ENCODE assay signal across 2 cellular contexts in genomic region chr19:44746946-44747738, GRCh38.
TF ChIP-seq lines count a peak whose summit lies in the region.

No MANE protein-coding gene starts in this region.

TF ChIP-seq in A549, 52 proteins besides CTCF, POLR2A, EP300 and RAD21 (continues in another document):
- TF ChIP-seq PBX3 (IDR thresholded peaks at IDR 0.05): peak; percentile 43
- TF ChIP-seq USF2 (IDR thresholded peaks at IDR 0.05): no peak
- peak; percentile 45 for TF ChIP-seq FOSL2 (IDR thresholded peaks at IDR 0.05)
- TF ChIP-seq FOSL2 (CRISPR knock-in tag; IDR thresholded peaks at IDR 0.05): peak; percentile 91
- no peak for TF ChIP-seq HMGXB4 (CRISPR knock-in tag; IDR thresholded peaks at IDR 0.05; ENCODE audit: borderline replicate concordance)
- TF ChIP-seq POLR2AphosphoS2 (conservative IDR thresholded peaks at IDR 0.05; ENCODE audit: low read length): no peak
- TF ChIP-seq ESRRA (IDR thresholded peaks at IDR 0.05; ENCODE audit: borderline replicate concordance, low read length): peak; percentile 95
- TF ChIP-seq HOXB5 (CRISPR knock-in tag; IDR thresholded peaks at IDR 0.05): 0 out of 2 replicates have a peak, but pooled peaks have one; percentile 66
- TF ChIP-seq FOSB (CRISPR knock-in tag; IDR thresholded peaks at IDR 0.05): peak; percentile 54; the same call in 1 of the 2 replicates
- no peak for TF ChIP-seq EHMT2 (IDR thresholded peaks at IDR 0.05; ENCODE audit: low read depth)
- peak; percentile 86 for TF ChIP-seq HOXA7 (CRISPR knock-in tag; IDR thresholded peaks at IDR 0.05)
- TF ChIP-seq CHD4 (IDR thresholded peaks at IDR 0.05; ENCODE audit: borderline replicate concordance): peak; percentile 96
- no peak for TF ChIP-seq NR3C1 (IDR thresholded peaks at IDR 0.05)
- no peak for TF ChIP-seq NPAS2 (CRISPR knock-in tag; IDR thresholded peaks at IDR 0.05; ENCODE audit: borderline replicate concordance)
- TF ChIP-seq EHF (CRISPR knock-in tag; IDR thresholded peaks at IDR 0.05): peak; percentile 82
- peak; percentile 90 for TF ChIP-seq HOXB13 (CRISPR knock-in tag; IDR thresholded peaks at IDR 0.05; ENCODE audit: low read depth)
- TF ChIP-seq, protein P1, sequence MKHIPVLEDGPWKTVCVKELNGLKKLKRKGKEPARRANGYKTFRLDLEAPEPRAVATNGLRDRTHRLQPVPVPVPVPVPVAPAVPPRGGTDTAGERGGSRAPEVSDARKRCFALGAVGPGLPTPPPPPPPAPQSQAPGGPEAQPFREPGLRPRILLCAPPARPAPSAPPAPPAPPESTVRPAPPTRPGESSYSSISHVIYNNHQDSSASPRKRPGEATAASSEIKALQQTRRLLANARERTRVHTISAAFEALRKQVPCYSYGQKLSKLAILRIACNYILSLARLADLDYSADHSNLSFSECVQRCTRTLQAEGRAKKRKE (CRISPR knock-in tag; IDR thresholded peaks at IDR 0.05; ENCODE audit: low read depth): peak; percentile 75; the same call in 1 of the 2 replicates
- no peak; the same call in none of the 2 replicates for TF ChIP-seq KDM1A (IDR thresholded peaks at IDR 0.05; ENCODE audit: low read depth)
- peak; percentile 90 for TF ChIP-seq HDAC2 (IDR thresholded peaks at IDR 0.05)
- no peak for TF ChIP-seq CBX8 (IDR thresholded peaks at IDR 0.05)
- TF ChIP-seq, protein P2, sequence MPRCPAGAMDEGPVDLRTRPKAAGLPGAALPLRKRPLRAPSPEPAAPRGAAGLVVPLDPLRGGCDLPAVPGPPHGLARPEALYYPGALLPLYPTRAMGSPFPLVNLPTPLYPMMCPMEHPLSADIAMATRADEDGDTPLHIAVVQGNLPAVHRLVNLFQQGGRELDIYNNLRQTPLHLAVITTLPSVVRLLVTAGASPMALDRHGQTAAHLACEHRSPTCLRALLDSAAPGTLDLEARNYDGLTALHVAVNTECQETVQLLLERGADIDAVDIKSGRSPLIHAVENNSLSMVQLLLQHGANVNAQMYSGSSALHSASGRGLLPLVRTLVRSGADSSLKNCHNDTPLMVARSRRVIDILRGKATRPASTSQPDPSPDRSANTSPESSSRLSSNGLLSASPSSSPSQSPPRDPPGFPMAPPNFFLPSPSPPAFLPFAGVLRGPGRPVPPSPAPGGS (IDR thresholded peaks at IDR 0.05): peak; percentile 88; the same call in 2 of the 3 replicates
- TF ChIP-seq, protein P3, sequence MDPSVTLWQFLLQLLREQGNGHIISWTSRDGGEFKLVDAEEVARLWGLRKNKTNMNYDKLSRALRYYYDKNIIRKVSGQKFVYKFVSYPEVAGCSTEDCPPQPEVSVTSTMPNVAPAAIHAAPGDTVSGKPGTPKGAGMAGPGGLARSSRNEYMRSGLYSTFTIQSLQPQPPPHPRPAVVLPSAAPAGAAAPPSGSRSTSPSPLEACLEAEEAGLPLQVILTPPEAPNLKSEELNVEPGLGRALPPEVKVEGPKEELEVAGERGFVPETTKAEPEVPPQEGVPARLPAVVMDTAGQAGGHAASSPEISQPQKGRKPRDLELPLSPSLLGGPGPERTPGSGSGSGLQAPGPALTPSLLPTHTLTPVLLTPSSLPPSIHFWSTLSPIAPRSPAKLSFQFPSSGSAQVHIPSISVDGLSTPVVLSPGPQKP (IDR thresholded peaks at IDR 0.05; ENCODE audit: low read depth, low read length): no peak
- peak; percentile 75 for TF ChIP-seq GATA3 (IDR thresholded peaks at IDR 0.05; ENCODE audit: borderline replicate concordance)
- TF ChIP-seq MAFK (IDR thresholded peaks at IDR 0.05; ENCODE audit: partially characterized antibody): peak; percentile 18
- TF ChIP-seq RARB (CRISPR knock-in tag; IDR thresholded peaks at IDR 0.05): peak; percentile 65; the same call in 1 of the 2 replicates
- peak; percentile 78; the same call in 1 of the 2 replicates for TF ChIP-seq MAX (IDR thresholded peaks at IDR 0.05)
- peak; percentile 67 to 73; a peak in 3 of 5 replicates for TF ChIP-seq JUN (IDR thresholded peaks at IDR 0.05)
- no peak; the same call in 1 of the 2 replicates for TF ChIP-seq MYC (IDR thresholded peaks at IDR 0.05; ENCODE audit: borderline replicate concordance, low read length)
- no peak for TF ChIP-seq CEBPB (IDR thresholded peaks at IDR 0.05)
- TF ChIP-seq FOXS1 (CRISPR knock-in tag; IDR thresholded peaks at IDR 0.05): no peak

TF ChIP-seq in SK-N-SH, 30 proteins besides CTCF, POLR2A, EP300 and RAD21 (continued from another document):
- TF ChIP-seq, protein P4, sequence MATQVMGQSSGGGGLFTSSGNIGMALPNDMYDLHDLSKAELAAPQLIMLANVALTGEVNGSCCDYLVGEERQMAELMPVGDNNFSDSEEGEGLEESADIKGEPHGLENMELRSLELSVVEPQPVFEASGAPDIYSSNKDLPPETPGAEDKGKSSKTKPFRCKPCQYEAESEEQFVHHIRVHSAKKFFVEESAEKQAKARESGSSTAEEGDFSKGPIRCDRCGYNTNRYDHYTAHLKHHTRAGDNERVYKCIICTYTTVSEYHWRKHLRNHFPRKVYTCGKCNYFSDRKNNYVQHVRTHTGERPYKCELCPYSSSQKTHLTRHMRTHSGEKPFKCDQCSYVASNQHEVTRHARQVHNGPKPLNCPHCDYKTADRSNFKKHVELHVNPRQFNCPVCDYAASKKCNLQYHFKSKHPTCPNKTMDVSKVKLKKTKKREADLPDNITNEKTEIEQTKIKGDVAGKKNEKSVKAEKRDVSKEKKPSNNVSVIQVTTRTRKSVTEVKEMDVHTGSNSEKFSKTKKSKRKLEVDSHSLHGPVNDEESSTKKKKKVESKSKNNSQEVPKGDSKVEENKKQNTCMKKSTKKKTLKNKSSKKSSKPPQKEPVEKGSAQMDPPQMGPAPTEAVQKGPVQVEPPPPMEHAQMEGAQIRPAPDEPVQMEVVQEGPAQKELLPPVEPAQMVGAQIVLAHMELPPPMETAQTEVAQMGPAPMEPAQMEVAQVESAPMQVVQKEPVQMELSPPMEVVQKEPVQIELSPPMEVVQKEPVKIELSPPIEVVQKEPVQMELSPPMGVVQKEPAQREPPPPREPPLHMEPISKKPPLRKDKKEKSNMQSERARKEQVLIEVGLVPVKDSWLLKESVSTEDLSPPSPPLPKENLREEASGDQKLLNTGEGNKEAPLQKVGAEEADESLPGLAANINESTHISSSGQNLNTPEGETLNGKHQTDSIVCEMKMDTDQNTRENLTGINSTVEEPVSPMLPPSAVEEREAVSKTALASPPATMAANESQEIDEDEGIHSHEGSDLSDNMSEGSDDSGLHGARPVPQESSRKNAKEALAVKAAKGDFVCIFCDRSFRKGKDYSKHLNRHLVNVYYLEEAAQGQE (IDR thresholded peaks at IDR 0.05; ENCODE audit: low read depth, low read length): no peak
- no peak for TF ChIP-seq CHD2 (IDR thresholded peaks at IDR 0.05; ENCODE audit: low read length, partially characterized antibody)
- peak; percentile 54; the same call in 1 of the 2 replicates for TF ChIP-seq JUND (IDR thresholded peaks at IDR 0.05)
- TF ChIP-seq TCF12 (IDR thresholded peaks at IDR 0.05): peak; percentile 45
- 0 out of 2 replicates have a peak, but pooled peaks have one; percentile 13 for TF ChIP-seq TAF1 (IDR thresholded peaks at IDR 0.05; ENCODE audit: borderline replicate concordance, low read depth, low read length)
TF ChIP-seq in SK-N-SH: peak in this region for 8.
